In the genomic region with DNA sequence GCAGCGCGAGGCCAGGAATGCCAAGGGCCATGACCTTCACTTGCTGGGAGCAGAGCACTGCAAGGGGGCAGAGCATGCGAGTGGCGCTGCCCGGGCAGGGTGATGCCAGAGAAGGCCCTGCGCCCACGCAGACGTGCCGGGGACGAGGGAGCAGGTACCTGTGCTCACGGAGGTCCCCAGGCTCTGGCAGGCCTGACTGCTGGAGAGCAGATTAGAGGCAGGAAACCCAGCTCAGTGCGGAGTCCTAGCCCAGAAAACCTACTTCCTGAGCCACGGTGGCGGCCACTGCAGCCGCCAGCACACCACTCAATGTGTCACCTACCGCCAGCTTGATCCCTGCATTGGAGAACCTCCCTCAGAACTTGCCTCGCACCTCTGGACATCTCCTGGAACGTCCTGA, we compare ENCODE assay signal across 1 cellular context.
TF ChIP-seq lines count a peak whose summit lies in the region.

No MANE protein-coding gene starts in this region.

TF ChIP-seq in H1, 55 proteins besides CTCF, POLR2A, EP300 and RAD21 (continued from another document):
- TF ChIP-seq TAF1 (IDR thresholded peaks at IDR 0.05; ENCODE audit: low read depth, low read length) (no peak), ASH2L (IDR thresholded peaks at IDR 0.05; ENCODE audit: low read length) (no peak), TBP (IDR thresholded peaks at IDR 0.05; ENCODE audit: low read depth, low read length) (no peak), TEAD4 (IDR thresholded peaks at IDR 0.05; ENCODE audit: low read depth, low read length) (no peak), CREB1 (IDR thresholded peaks at IDR 0.05) (no peak)
- TF ChIP-seq, protein P1, sequence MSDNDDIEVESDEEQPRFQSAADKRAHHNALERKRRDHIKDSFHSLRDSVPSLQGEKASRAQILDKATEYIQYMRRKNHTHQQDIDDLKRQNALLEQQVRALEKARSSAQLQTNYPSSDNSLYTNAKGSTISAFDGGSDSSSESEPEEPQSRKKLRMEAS (IDR thresholded peaks at IDR 0.05) = no peak
